ENCODE assay signal across 1 cellular context in the genomic region with DNA sequence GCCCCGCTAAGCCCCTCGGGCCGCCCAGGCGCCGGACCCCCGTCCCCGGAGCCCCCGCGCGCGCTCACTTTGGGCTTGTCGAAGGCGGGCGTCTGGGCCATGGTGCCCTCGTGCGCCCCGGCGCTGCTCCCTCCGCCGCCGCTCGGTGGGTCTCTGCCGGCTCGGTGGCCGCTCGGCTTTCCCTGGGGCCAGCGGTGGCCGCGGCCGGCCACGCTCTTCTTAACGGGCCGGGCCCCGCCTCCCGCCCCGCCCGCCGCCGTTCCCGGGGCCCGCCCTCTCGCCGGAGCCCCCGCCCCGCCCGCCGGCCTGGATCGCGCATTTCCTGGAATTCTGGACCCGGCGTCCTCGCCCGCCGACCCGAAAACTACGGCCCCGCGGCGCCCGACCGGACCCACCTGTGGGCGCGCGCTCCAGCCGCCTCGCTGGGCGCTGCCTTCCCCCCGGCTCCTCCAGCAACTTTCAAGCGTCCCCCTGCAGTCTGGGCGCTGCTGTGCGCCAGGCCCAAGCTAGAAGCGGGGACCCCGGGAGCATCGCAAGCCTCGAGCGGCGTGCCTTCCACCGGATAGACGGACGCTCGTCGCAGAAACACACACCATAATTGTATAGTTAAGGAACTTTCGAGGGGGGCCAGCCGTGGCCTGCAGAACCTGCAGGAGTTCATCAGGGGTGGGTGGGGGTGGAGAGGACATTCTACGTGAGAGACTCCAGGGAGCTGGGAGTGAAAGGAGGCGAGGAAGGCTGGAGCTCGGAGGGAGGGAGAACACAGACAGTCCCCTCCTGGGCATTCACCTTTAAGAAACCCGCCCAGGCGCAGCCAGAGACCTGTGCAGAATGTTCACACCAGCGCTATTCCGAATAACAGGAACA.
TF ChIP-seq lines count a peak whose summit lies in the region.

ADA (minus strand) TSS at position 193 of the 867 bp plus-strand sequence; CDS start at position 101, 92 bp downstream.

TF ChIP-seq in HepG2, 621 proteins besides CTCF, POLR2A, EP300 and RAD21 (continued from another document and continues in another):
- TF ChIP-seq CSRNP2 (CRISPR knock-in tag; conservative IDR thresholded peaks at IDR 0.05; ENCODE audit: low read depth): no peak
- no peak; the same call in 1 of the 2 replicates for TF ChIP-seq PRMT3 (CRISPR knock-in tag; IDR thresholded peaks at IDR 0.05; ENCODE audit: borderline replicate concordance, low read depth)
- no peak for TF ChIP-seq ZNF503 (CRISPR knock-in tag; IDR thresholded peaks at IDR 0.05)
- TF ChIP-seq IRF9 (CRISPR knock-in tag; IDR thresholded peaks at IDR 0.05; ENCODE audit: borderline replicate concordance): no peak
- TF ChIP-seq ZBTB44 (CRISPR knock-in tag; IDR thresholded peaks at IDR 0.05): no peak
- no peak for TF ChIP-seq NR2F6 (IDR thresholded peaks at IDR 0.05)
- TF ChIP-seq NR2F6 (CRISPR knock-in tag; IDR thresholded peaks at IDR 0.05): no peak
- TF ChIP-seq HHEX (CRISPR knock-in tag; IDR thresholded peaks at IDR 0.05): no peak
- TF ChIP-seq ZNF296 (CRISPR knock-in tag; conservative IDR thresholded peaks at IDR 0.05): no peak
- 0 out of 2 replicates have a peak, but pooled peaks have one; percentile 3 for TF ChIP-seq RCOR2 (CRISPR knock-in tag; IDR thresholded peaks at IDR 0.05)
- TF ChIP-seq SCMH1 (CRISPR knock-in tag; IDR thresholded peaks at IDR 0.05; ENCODE audit: borderline replicate concordance): no peak
- no peak for TF ChIP-seq WIZ (CRISPR knock-in tag; IDR thresholded peaks at IDR 0.05)
- TF ChIP-seq, protein P1, sequence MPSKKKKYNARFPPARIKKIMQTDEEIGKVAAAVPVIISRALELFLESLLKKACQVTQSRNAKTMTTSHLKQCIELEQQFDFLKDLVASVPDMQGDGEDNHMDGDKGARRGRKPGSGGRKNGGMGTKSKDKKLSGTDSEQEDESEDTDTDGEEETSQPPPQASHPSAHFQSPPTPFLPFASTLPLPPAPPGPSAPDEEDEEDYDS (CRISPR knock-in tag; IDR thresholded peaks at IDR 0.05): no peak
- no peak for TF ChIP-seq ZNF160 (CRISPR knock-in tag; IDR thresholded peaks at IDR 0.05)
- TF ChIP-seq ZNF75D (CRISPR knock-in tag; IDR thresholded peaks at IDR 0.05; ENCODE audit: borderline replicate concordance): 0 out of 2 replicates have a peak, but pooled peaks have one; percentile 65
- no peak for TF ChIP-seq ZFP36L1 (CRISPR knock-in tag; IDR thresholded peaks at IDR 0.05)
- TF ChIP-seq ZNF775 (CRISPR knock-in tag; IDR thresholded peaks at IDR 0.05; ENCODE audit: borderline replicate concordance): no peak
- TF ChIP-seq, protein P2, sequence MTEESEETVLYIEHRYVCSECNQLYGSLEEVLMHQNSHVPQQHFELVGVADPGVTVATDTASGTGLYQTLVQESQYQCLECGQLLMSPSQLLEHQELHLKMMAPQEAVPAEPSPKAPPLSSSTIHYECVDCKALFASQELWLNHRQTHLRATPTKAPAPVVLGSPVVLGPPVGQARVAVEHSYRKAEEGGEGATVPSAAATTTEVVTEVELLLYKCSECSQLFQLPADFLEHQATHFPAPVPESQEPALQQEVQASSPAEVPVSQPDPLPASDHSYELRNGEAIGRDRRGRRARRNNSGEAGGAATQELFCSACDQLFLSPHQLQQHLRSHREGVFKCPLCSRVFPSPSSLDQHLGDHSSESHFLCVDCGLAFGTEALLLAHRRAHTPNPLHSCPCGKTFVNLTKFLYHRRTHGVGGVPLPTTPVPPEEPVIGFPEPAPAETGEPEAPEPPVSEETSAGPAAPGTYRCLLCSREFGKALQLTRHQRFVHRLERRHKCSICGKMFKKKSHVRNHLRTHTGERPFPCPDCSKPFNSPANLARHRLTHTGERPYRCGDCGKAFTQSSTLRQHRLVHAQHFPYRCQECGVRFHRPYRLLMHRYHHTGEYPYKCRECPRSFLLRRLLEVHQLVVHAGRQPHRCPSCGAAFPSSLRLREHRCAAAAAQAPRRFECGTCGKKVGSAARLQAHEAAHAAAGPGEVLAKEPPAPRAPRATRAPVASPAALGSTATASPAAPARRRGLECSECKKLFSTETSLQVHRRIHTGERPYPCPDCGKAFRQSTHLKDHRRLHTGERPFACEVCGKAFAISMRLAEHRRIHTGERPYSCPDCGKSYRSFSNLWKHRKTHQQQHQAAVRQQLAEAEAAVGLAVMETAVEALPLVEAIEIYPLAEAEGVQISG (CRISPR knock-in tag; IDR thresholded peaks at IDR 0.05): peak; percentile 28; the same call in 1 of the 2 replicates
- TF ChIP-seq, protein P3, sequence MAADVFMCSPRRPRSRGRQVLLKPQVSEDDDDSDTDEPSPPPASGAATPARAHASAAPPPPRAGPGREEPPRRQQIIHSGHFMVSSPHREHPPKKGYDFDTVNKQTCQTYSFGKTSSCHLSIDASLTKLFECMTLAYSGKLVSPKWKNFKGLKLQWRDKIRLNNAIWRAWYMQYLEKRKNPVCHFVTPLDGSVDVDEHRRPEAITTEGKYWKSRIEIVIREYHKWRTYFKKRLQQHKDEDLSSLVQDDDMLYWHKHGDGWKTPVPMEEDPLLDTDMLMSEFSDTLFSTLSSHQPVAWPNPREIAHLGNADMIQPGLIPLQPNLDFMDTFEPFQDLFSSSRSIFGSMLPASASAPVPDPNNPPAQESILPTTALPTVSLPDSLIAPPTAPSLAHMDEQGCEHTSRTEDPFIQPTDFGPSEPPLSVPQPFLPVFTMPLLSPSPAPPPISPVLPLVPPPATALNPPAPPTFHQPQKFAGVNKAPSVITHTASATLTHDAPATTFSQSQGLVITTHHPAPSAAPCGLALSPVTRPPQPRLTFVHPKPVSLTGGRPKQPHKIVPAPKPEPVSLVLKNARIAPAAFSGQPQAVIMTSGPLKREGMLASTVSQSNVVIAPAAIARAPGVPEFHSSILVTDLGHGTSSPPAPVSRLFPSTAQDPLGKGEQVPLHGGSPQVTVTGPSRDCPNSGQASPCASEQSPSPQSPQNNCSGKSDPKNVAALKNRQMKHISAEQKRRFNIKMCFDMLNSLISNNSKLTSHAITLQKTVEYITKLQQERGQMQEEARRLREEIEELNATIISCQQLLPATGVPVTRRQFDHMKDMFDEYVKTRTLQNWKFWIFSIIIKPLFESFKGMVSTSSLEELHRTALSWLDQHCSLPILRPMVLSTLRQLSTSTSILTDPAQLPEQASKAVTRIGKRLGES (CRISPR knock-in tag; IDR thresholded peaks at IDR 0.05; ENCODE audit: borderline replicate concordance): no peak
- peak; percentile 38; the same call in 1 of the 2 replicates for TF ChIP-seq BCL6 (CRISPR knock-in tag; IDR thresholded peaks at IDR 0.05)
- no peak for TF ChIP-seq ZNF282 (IDR thresholded peaks at IDR 0.05; ENCODE audit: partially characterized antibody)
- TF ChIP-seq DMAP1 (CRISPR knock-in tag; IDR thresholded peaks at IDR 0.05): peak; percentile 54; the same call in 1 of the 2 replicates
- no peak for TF ChIP-seq NR0B2 (CRISPR knock-in tag; IDR thresholded peaks at IDR 0.05)
- peak; percentile 40; the same call in 1 of the 2 replicates for TF ChIP-seq KAT7 (CRISPR knock-in tag; IDR thresholded peaks at IDR 0.05; ENCODE audit: borderline replicate concordance)
- TF ChIP-seq ZNF891 (CRISPR knock-in tag; IDR thresholded peaks at IDR 0.05): peak; percentile 89
- TF ChIP-seq, protein P4, sequence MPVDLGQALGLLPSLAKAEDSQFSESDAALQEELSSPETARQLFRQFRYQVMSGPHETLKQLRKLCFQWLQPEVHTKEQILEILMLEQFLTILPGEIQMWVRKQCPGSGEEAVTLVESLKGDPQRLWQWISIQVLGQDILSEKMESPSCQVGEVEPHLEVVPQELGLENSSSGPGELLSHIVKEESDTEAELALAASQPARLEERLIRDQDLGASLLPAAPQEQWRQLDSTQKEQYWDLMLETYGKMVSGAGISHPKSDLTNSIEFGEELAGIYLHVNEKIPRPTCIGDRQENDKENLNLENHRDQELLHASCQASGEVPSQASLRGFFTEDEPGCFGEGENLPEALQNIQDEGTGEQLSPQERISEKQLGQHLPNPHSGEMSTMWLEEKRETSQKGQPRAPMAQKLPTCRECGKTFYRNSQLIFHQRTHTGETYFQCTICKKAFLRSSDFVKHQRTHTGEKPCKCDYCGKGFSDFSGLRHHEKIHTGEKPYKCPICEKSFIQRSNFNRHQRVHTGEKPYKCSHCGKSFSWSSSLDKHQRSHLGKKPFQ (CRISPR knock-in tag; IDR thresholded peaks at IDR 0.05; ENCODE audit: insufficient replicate concordance): peak; percentile 82
- no peak; the same call in 1 of the 2 replicates for TF ChIP-seq ZNF552 (CRISPR knock-in tag; IDR thresholded peaks at IDR 0.05; ENCODE audit: borderline replicate concordance)
- TF ChIP-seq NONO (IDR thresholded peaks at IDR 0.05): no peak
- TF ChIP-seq NONO (CRISPR knock-in tag; conservative IDR thresholded peaks at IDR 0.05): peak; percentile 39
- TF ChIP-seq E2F5 (CRISPR knock-in tag; conservative IDR thresholded peaks at IDR 0.05): no peak; the same call in none of the 2 replicates
- TF ChIP-seq PRPF4 (IDR thresholded peaks at IDR 0.05; ENCODE audit: low read depth, low read length, poor library complexity, severe bottlenecking): no peak
- no peak for TF ChIP-seq PLRG1 (conservative IDR thresholded peaks at IDR 0.05)
- TF ChIP-seq RBFOX2 (IDR thresholded peaks at IDR 0.05; ENCODE audit: low read depth, low read length): peak; percentile 54
- TF ChIP-seq TCF12 (IDR thresholded peaks at IDR 0.05): no peak
- no peak for TF ChIP-seq TCF12 (CRISPR knock-in tag; IDR thresholded peaks at IDR 0.05)
- TF ChIP-seq NCOA2 (CRISPR knock-in tag; IDR thresholded peaks at IDR 0.05): no peak
- no peak for TF ChIP-seq TEAD2 (CRISPR knock-in tag; IDR thresholded peaks at IDR 0.05)
- TF ChIP-seq, protein P5, sequence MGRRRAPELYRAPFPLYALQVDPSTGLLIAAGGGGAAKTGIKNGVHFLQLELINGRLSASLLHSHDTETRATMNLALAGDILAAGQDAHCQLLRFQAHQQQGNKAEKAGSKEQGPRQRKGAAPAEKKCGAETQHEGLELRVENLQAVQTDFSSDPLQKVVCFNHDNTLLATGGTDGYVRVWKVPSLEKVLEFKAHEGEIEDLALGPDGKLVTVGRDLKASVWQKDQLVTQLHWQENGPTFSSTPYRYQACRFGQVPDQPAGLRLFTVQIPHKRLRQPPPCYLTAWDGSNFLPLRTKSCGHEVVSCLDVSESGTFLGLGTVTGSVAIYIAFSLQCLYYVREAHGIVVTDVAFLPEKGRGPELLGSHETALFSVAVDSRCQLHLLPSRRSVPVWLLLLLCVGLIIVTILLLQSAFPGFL (CRISPR knock-in tag; IDR thresholded peaks at IDR 0.05): no peak
- no peak for TF ChIP-seq MTA3 (CRISPR knock-in tag; IDR thresholded peaks at IDR 0.05)
- TF ChIP-seq REXO4 (CRISPR knock-in tag; IDR thresholded peaks at IDR 0.05; ENCODE audit: borderline replicate concordance): no peak
- TF ChIP-seq NR2F1 (CRISPR knock-in tag; IDR thresholded peaks at IDR 0.05): no peak
- TF ChIP-seq SAP130 (CRISPR knock-in tag; IDR thresholded peaks at IDR 0.05; ENCODE audit: low read depth): peak; percentile 65
- TF ChIP-seq ZNF567 (CRISPR knock-in tag; IDR thresholded peaks at IDR 0.05; ENCODE audit: borderline replicate concordance): no peak
- no peak for TF ChIP-seq NFE2L1 (CRISPR knock-in tag; IDR thresholded peaks at IDR 0.05; ENCODE audit: borderline replicate concordance)
